Comparison of ENCODE assay signal across 34 cellular contexts in genomic region chr7:149375234-149376008, GRCh38.
"Had no signal": no experiment of that assay in that cellular context is flagged by ENCODE, and none has a peak within 500 bp of the region (broad histone marks: within the 10 kb centered on the region; RNA-seq: fewer than 3 reads in every experiment).

No MANE protein-coding gene starts in this region.

- H3K27ac ChIP-seq: brain microvascular endothelial cell, colonic mucosa, Peyer's patch, RWPE1, WERI-Rb-1 had no signal

- H3K36me3 ChIP-seq: brain microvascular endothelial cell, colonic mucosa, Peyer's patch, WERI-Rb-1 had no signal

- H3K9me3 ChIP-seq: colonic mucosa had no signal

- ATAC-seq: activated T-cell treated with anti-CD3 and anti-CD28 coated beads, Interleukin-2, amount 50 U/mL, for 72 hours; activated T-helper 17 cell treated with anti-CD3 and anti-CD28 coated beads, Interleukin-2, amount 50 U/mL, for 72 hours; PC-3; Right ventricle myocardium inferior had no signal

- H3K4me1 Mint-ChIP-seq: activated CD4-positive, alpha-beta memory T cell treated with anti-CD3 and anti-CD28 coated beads, Interleukin-2, amount 10 ng/mL, durations not matched to agents 7 days and 5 days; activated naive CD8-positive, alpha-beta T cell treated with anti-CD3 and anti-CD28 coated beads for 36 hours; activated T-helper 17 cell treated with anti-CD3 and anti-CD28 coated beads, Interleukin-2, amount 50 U/mL, for 72 hours had no signal

- H3K27me3 ChIP-seq: brain microvascular endothelial cell, colonic mucosa, Peyer's patch had no signal

- DNase-seq: activated CD4-positive, alpha-beta memory T cell treated with anti-CD3 and anti-CD28 coated beads, Interleukin-2, amount 10 ng/mL, durations not matched to agents 7 days and 5 days; activated CD4-positive, alpha-beta T cell treated with anti-CD3 and anti-CD28 coated beads for 1 hour; activated CD4-positive, alpha-beta T cell treated with anti-CD3 and anti-CD28 coated beads for 48 hours; activated CD4-positive, CD25-positive, alpha-beta regulatory T cell; activated effector memory CD4-positive, alpha-beta T cell treated with anti-CD3 and anti-CD28 coated beads, Interleukin-2, amount 50 U/mL, for 16 hours; activated naive CD4-positive, alpha-beta T cell; activated naive CD4-positive, alpha-beta T cell treated with anti-CD3 and anti-CD28 coated beads, Interleukin-2, amount 50 U/mL, for 16 hours; activated naive CD8-positive, alpha-beta T cell treated with anti-CD3 and anti-CD28 coated beads for 36 hours; activated T-cell treated with anti-CD3 and anti-CD28 coated beads, Interleukin-2, amount 50 U/mL, for 1 hour; activated T-cell treated with anti-CD3 and anti-CD28 coated beads, Interleukin-2, amount 50 U/mL, for 72 hours; amniotic stem cell; aorta; brain microvascular endothelial cell; central memory CD4-positive, alpha-beta T cell; colonic mucosa; NCI-H1092 treated with DMSO at 0.1 percent for 48 hours; NCI-H1417 treated with DMSO at 0.1 percent for 48 hours; NCI-H187 treated with DMSO at 0.1 percent for 48 hours; NCI-H2081; NCI-H345; NCI-H524 treated with DMSO at 0.1 percent for 48 hours; NCI-H748 treated with DMSO at 0.1 percent for 48 hours; NK-92 treated with Interleukin-12 subunit alpha and Interleukin-12 subunit beta, amount 100 ng/mL, for 24 hours; PC-3; Peyer's patch; SIG-M5; SW 1271; T-helper 1 cell; T-helper 2 cell; T-helper 9 cell; WERI-Rb-1 had no signal

- H3K4me3 Mint-ChIP-seq: activated CD4-positive, alpha-beta memory T cell treated with anti-CD3 and anti-CD28 coated beads, Interleukin-2, amount 10 ng/mL, durations not matched to agents 7 days and 5 days; activated naive CD8-positive, alpha-beta T cell treated with anti-CD3 and anti-CD28 coated beads for 36 hours; activated T-cell treated with anti-CD3 and anti-CD28 coated beads, Interleukin-2, amount 50 U/mL, for 72 hours; activated T-helper 17 cell treated with anti-CD3 and anti-CD28 coated beads, Interleukin-2, amount 50 U/mL, for 72 hours had no signal

- H3K27ac Mint-ChIP-seq: activated CD4-positive, alpha-beta memory T cell treated with anti-CD3 and anti-CD28 coated beads, Interleukin-2, amount 10 ng/mL, durations not matched to agents 7 days and 5 days; activated naive CD8-positive, alpha-beta T cell treated with anti-CD3 and anti-CD28 coated beads for 36 hours; activated T-cell treated with anti-CD3 and anti-CD28 coated beads, Interleukin-2, amount 50 U/mL, for 72 hours; activated T-helper 17 cell treated with anti-CD3 and anti-CD28 coated beads, Interleukin-2, amount 50 U/mL, for 72 hours had no signal

- H3K4me1 ChIP-seq: colonic mucosa, Peyer's patch had no signal

- H3K4me3 ChIP-seq: colonic mucosa, Peyer's patch had no signal
